ENCODE assay signal across 8 cellular contexts in the genomic region with DNA sequence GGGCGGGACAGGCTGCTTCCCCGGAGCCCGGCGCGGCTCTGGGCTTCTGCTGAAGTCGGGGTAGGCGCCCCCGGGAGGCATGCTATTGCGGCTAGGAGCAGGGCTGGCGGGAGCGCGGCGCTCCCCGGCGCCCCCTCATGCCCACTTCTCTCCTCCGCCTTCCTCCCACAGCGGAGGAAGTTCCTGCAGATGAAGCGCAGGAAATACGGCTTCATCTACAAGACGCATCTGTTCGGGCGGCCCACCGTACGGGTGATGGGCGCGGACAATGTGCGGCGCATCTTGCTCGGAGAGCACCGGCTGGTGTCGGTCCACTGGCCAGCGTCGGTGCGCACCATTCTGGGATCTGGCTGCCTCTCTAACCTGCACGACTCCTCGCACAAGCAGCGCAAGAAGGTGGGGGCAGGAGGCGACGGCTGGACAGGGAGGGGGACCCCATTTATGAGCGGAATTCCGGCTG. TPM values are rescaled to one million over a fixed set of nuclear protein-coding genes. Genes with fewer than 3 reads are reported as not detected.
DNase-seq lines count a peak whose midpoint lies in the region; ATAC-seq and TF ChIP-seq lines count a peak whose summit lies in the region.

No MANE protein-coding gene starts in this region.

- no peak for TF ChIP-seq RAD21 in IMR-90 (IDR thresholded peaks at IDR 0.05; ENCODE audit: low read length)

- 0 out of 2 replicates have a peak, but pooled peaks have one; percentile 12 for TF ChIP-seq CTCF in IMR-90 (conservative IDR thresholded peaks at IDR 0.05; ENCODE audit: low read depth, low read length)
- TF ChIP-seq CTCF in transverse colon (IDR thresholded peaks at IDR 0.05) = no peak
- TF ChIP-seq CTCF in adrenal gland (IDR thresholded peaks at IDR 0.05) = no peak

- peak overlapping the region; percentile 10; the same call in 1 of the 2 replicates for H3K4me2 ChIP-seq in IMR-90 (ENCODE audit: low read depth, low read length)

- H3K4ac ChIP-seq in IMR-90 (ENCODE audit: low read depth, low read length) = no peak overlapping the region

- no peak overlapping the region for H3K18ac ChIP-seq in IMR-90 (ENCODE audit: low read depth, low read length)

- no TSS peak for BruUV-seq in IMR-90 (replicated peaks; lab: Mats Ljungman, UMichigan)

- H2BK120ac ChIP-seq in IMR-90 (ENCODE audit: low read depth, low read length) = no peak overlapping the region

- no peak overlapping the region for H3K56ac ChIP-seq in IMR-90 (ENCODE audit: extremely low read depth, insufficient read depth, low read length)

- H2AK5ac ChIP-seq in IMR-90 (ENCODE audit: low read depth, low read length) = no peak overlapping the region

- H4K5ac ChIP-seq in IMR-90 (ENCODE audit: low read depth, low read length) = no peak overlapping the region

- TF ChIP-seq POLR2A in IMR-90 (IDR thresholded peaks at IDR 0.05; ENCODE audit: low read depth, low read length) = no peak
- no peak for TF ChIP-seq POLR2A in transverse colon (IDR thresholded peaks at IDR 0.05)
- TF ChIP-seq POLR2A in adrenal gland (IDR thresholded peaks at IDR 0.05) = no peak

- H3K9me3 Mint-ChIP-seq in activated T-helper 2 cell treated with anti-CD3 and anti-CD28 coated beads, Interferon-gamma antibody, Interleukin-2, Interleukin-4, amounts not matched to agents 10 μg/mL and 5 μg/mL and 100 μg/mL, durations not matched to agents 14 hours and 24 hours and 36 hours = no peaks in the 10 kb centered on the region

- no peaks in the 10 kb centered on the region for H3K9me1 ChIP-seq in IMR-90 (ENCODE audit: insufficient read depth, low read length)

- H2AFZ ChIP-seq in IMR-90 (replicated peaks; ENCODE audit: low read length, poor library complexity) = peak overlapping the region; percentile 67

- H3K4me1 Mint-ChIP-seq in activated T-helper 2 cell treated with anti-CD3 and anti-CD28 coated beads, Interferon-gamma antibody, Interleukin-2, Interleukin-4, amounts not matched to agents 10 μg/mL and 5 μg/mL and 100 μg/mL, durations not matched to agents 14 hours and 24 hours and 36 hours (ENCODE audit: low read depth) = peaks cover 19% of the 10 kb centered on the region

- CTCF ChIA-PET in IMR-90 (lab: Yijun Ruan, JAX) = no interaction called here

- peaks cover 70% of the 10 kb centered on the region for H3K27me3 Mint-ChIP-seq in activated T-helper 2 cell treated with anti-CD3 and anti-CD28 coated beads, Interferon-gamma antibody, Interleukin-2, Interleukin-4, amounts not matched to agents 10 μg/mL and 5 μg/mL and 100 μg/mL, durations not matched to agents 14 hours and 24 hours and 36 hours (ENCODE audit: low read depth)

- peak; percentile 42 for ATAC-seq in IMR-90 (ENCODE audit: low read depth)
- ATAC-seq in activated CD4-positive, CD25-positive, alpha-beta regulatory T cell treated with anti-CD3 and anti-CD28 coated beads, Interleukin-2, amount 50 U/mL, for 24 hours = no peak

- POLR2A ChIA-PET in IMR-90 (lab: Charles Lee; ENCODE audit: unreplicated experiment) = no interaction called here

- no peak overlapping the region for H3K4me3 ChIP-seq in IMR-90 (ENCODE audit: insufficient read depth, low read depth, low read length)
- peak overlapping the region; percentile 18 for H3K4me3 ChIP-seq in mesodermal cell (ENCODE audit: extremely low read depth, insufficient read depth, low read length, poor library complexity, severe bottlenecking)
- H3K4me3 ChIP-seq in transverse colon = peak overlapping the region in 2 of 4 donors; percentile 22 to 38
- peak overlapping the region in 1 of 4 donors; percentile 33 for H3K4me3 ChIP-seq in adrenal gland

- no peak overlapping the region for H3K9ac ChIP-seq in IMR-90 (ENCODE audit: low read depth, low read length)

- H4K20me1 ChIP-seq in IMR-90 (ENCODE audit: insufficient read depth, low read length) = peaks cover 14% of the 10 kb centered on the region; the same call in 1 of the 2 replicates

- no peak overlapping the region for H3K14ac ChIP-seq in IMR-90 (replicated peaks; ENCODE audit: low read depth, low read length)

- H2BK15ac ChIP-seq in IMR-90 (ENCODE audit: low read depth, low read length) = no peak overlapping the region

- H3K4me3 Mint-ChIP-seq in activated T-helper 2 cell treated with anti-CD3 and anti-CD28 coated beads, Interferon-gamma antibody, Interleukin-2, Interleukin-4, amounts not matched to agents 10 μg/mL and 5 μg/mL and 100 μg/mL, durations not matched to agents 14 hours and 24 hours and 36 hours (ENCODE audit: low read depth) = peak overlapping the region; percentile 75

- no peak overlapping the region for H2BK5ac ChIP-seq in IMR-90 (ENCODE audit: low read depth, low read length, poor library complexity, severe bottlenecking)

- H3K36me3 ChIP-seq in IMR-90 (ENCODE audit: control insufficient read depth, insufficient read depth, low read length) (no peaks in the 10 kb centered on the region), mesodermal cell (ENCODE audit: control insufficient read depth, insufficient read depth, low read length) (no peaks in the 10 kb centered on the region), transverse colon (no peaks in the 10 kb centered on the region), adrenal gland (replicated peaks in 1 of 2) (no peaks in the 10 kb centered on the region)

- no peaks in the 10 kb centered on the region for H3K79me1 ChIP-seq in IMR-90 (ENCODE audit: low read depth in 1 of 2, low read length in 2 of 2)

- no peaks in the 10 kb centered on the region for H3K36me3 Mint-ChIP-seq in activated T-helper 2 cell treated with anti-CD3 and anti-CD28 coated beads, Interferon-gamma antibody, Interleukin-2, Interleukin-4, amounts not matched to agents 10 μg/mL and 5 μg/mL and 100 μg/mL, durations not matched to agents 14 hours and 24 hours and 36 hours (ENCODE audit: low read depth)

- H3K4me1 ChIP-seq in IMR-90 (ENCODE audit: control insufficient read depth, insufficient read depth, low read length) (peaks cover 6% of the 10 kb centered on the region; the same call in 1 of the 2 replicates), mesodermal cell (ENCODE audit: control insufficient read depth, insufficient read depth, low read length, poor library complexity, severe bottlenecking) (peaks cover 6% of the 10 kb centered on the region), transverse colon (peaks cover 17 to 39% (median 30%) of the 10 kb centered on the region in 4 donors), adrenal gland (replicated peaks in 1 of 2) (peaks cover 17 to 43% of the 10 kb centered on the region in 2 donors)

- H3K27ac Mint-ChIP-seq in activated T-helper 2 cell treated with anti-CD3 and anti-CD28 coated beads, Interferon-gamma antibody, Interleukin-2, Interleukin-4, amounts not matched to agents 10 μg/mL and 5 μg/mL and 100 μg/mL, durations not matched to agents 14 hours and 24 hours and 36 hours = no peak overlapping the region

- H3K27ac ChIP-seq in IMR-90 (ENCODE audit: insufficient read depth, low read length) = no peak overlapping the region
- H3K27ac ChIP-seq in mesodermal cell (ENCODE audit: low read depth, low read length, severe bottlenecking) = no peak overlapping the region
- H3K27ac ChIP-seq in caudate nucleus (ENCODE audit: low read depth, low read length) = no peak overlapping the region
- H3K27ac ChIP-seq in transverse colon = no peak overlapping the region
- no peak overlapping the region for H3K27ac ChIP-seq in adrenal gland

- H3K9me3 ChIP-seq in IMR-90 (ENCODE audit: control insufficient read depth, insufficient read depth, low read length) (no peaks in the 10 kb centered on the region), mesodermal cell (ENCODE audit: control insufficient read depth, low read length) (no peaks in the 10 kb centered on the region), transverse colon (no peaks in the 10 kb centered on the region), adrenal gland (replicated peaks in 1 of 3) (no peaks in the 10 kb centered on the region)

- 1% methylated on average over 14 of the region's 41 CpGs; no CpG with 5 or more reads in 1 of the 2 experiments for WGBS in IMR-90 (ENCODE audit: extremely low coverage in 2 of 2, insufficient read length in 1 of 2), 2 experiments
- 1% methylated on average over 32 of the region's 41 CpGs for WGBS in mesodermal cell (ENCODE audit: insufficient coverage in 2 of 2), 2 experiments
- 2% methylated on average over 39 of the region's 41 CpGs; no CpG with 5 or more reads in 1 of the 2 donors for WGBS in transverse colon (ENCODE audit: low coverage in 1 of 2), 2 donors
- 0 to 2% (median 1%) methylated on average over 3 to 41 of the region's 41 CpGs for WGBS in adrenal gland, 4 donors

- H2BK20ac ChIP-seq in IMR-90 (ENCODE audit: low read depth, low read length) = no peak overlapping the region

- H4K91ac ChIP-seq in IMR-90 (ENCODE audit: insufficient read depth, low read depth, low read length) = no peak overlapping the region

- H3K27me3 ChIP-seq in IMR-90 (ENCODE audit: control insufficient read depth, insufficient read depth, low read length) = peaks cover 81% of the 10 kb centered on the region
- peaks cover 100% of the 10 kb centered on the region for H3K27me3 ChIP-seq in transverse colon
- peaks cover 36% of the 10 kb centered on the region for H3K27me3 ChIP-seq in adrenal gland

- in situ Hi-C loops in IMR-90 (cut with MboI; ENCODE audit: low sequenced_read_pairs) = no loop called here
- in situ Hi-C loops in transverse colon (cut with MboI; ENCODE audit: low pct_ligation_motif_present in 1 of 4, low pct_unique_long_range_greater_than_20kb in 1 of 4, low sequenced_read_pairs in 3 of 4) = no loop called here

- no peak overlapping the region for H4K8ac ChIP-seq in IMR-90 (ENCODE audit: low read depth in 2 of 2, low read length in 2 of 2)

- H3K23ac ChIP-seq in IMR-90 (ENCODE audit: low read depth, low read length) = no peak overlapping the region; the same call in 1 of the 2 replicates

- TF ChIP-seq EP300 in transverse colon (IDR thresholded peaks at IDR 0.05; ENCODE audit: low read depth) = no peak

- H2AK9ac ChIP-seq in IMR-90 (replicated peaks; ENCODE audit: low read depth, low read length, poor library complexity) = no peak overlapping the region

- intact Hi-C loops in IMR-90 (cut with micrococcal nuclease) = loop anchor here (5.0 kb wide), 1 partner anchor 67 kb away; no protein-coding TSS in a partner anchor
- intact Hi-C loops in activated T-helper 2 cell treated with anti-CD3 and anti-CD28 coated beads, Interferon-gamma antibody, Interleukin-2, Interleukin-4, amounts not matched to agents 10 μg/mL and 5 μg/mL and 100 μg/mL, durations not matched to agents 14 hours and 24 hours and 36 hours (cut with micrococcal nuclease) = no loop called here
- intact Hi-C loops in transverse colon (cut with DNase I; ENCODE audit: low total_unique reads) = no loop called here
- intact Hi-C loops in adrenal gland (cut with DNase I) = no loop called here

- DNase-seq in CMK (ENCODE audit: low read depth) = peak; percentile 67
- no peak for DNase-seq in IMR-90
- DNase-seq in activated T-helper 2 cell treated with anti-CD3 and anti-CD28 coated beads, Interferon-gamma antibody, Interleukin-2, Interleukin-4, amounts not matched to agents 10 μg/mL and 5 μg/mL and 100 μg/mL, durations not matched to agents 14 hours and 24 hours and 36 hours (ENCODE audit: low spot score) = no peak
- no peak for DNase-seq in caudate nucleus (lab: John Stamatoyannopoulos, UW)
- no peak for DNase-seq in transverse colon
- no peak for DNase-seq in adrenal gland

- dilution Hi-C loops in IMR-90 (cut with HindIII; ENCODE audit: low sequenced_read_pairs, unreplicated experiment) = no loop called here

RNA-seq across cellular contexts. Expression of gene CYP26A1, which starts 0.5 kb away (rescaled TPM):
- total RNA-seq in IMR-90 (2012; rRNA removed) = not detected in 2 replicates
- 0.15 TPM in 1 of 2 replicates, not detected in the other for polyA plus RNA-seq in IMR-90 (2012; rRNA removed)
- polyA plus RNA-seq in IMR-90 (2012; cell fraction: cytosol; rRNA removed) = 0.06 and 0.07 TPM in 2 replicates
- 0.37 and 0.38 TPM in 2 replicates for polyA plus RNA-seq in IMR-90 (2012; cell fraction: nucleus; rRNA removed; ENCODE audit: low replicate concordance)
- total RNA-seq in activated T-helper 2 cell treated with anti-CD3 and anti-CD28 coated beads, Interferon-gamma antibody, Interleukin-2, Interleukin-4, amounts not matched to agents 10 μg/mL and 5 μg/mL and 100 μg/mL, durations not matched to agents 14 hours and 24 hours and 36 hours = not detected in 2 replicates
- 3.7 TPM for polyA plus RNA-seq in mesodermal cell (2013, experiment 1 of 2)
- 6.7 TPM for polyA plus RNA-seq in mesodermal cell (2013, experiment 2 of 2)
- not detected for total RNA-seq in transverse colon
- total RNA-seq in adrenal gland = 1 to 10 TPM in 1 of 8 donors, under 1 TPM in 3, not detected in 4; 0.29 to 4.2 (median 0.42) TPM
- under 1 TPM; 0.10 to 0.62 (median 0.56) TPM for polyA plus RNA-seq in adrenal gland

RNA-seq across cellular contexts. Expression of gene CYP26C1, which starts 13.6 kb away (rescaled TPM):
- under 0.01 TPM in 1 of 2 replicates, not detected in the other for total RNA-seq in IMR-90 (2012; rRNA removed)
- 0.01 and 0.02 TPM in 2 replicates for polyA plus RNA-seq in IMR-90 (2012; rRNA removed)
- polyA plus RNA-seq in IMR-90 (2012; cell fraction: cytosol; rRNA removed) = 0.06 and 0.11 TPM in 2 replicates
- polyA plus RNA-seq in IMR-90 (2012; cell fraction: nucleus; rRNA removed; ENCODE audit: low replicate concordance) = 0.13 and 0.20 TPM in 2 replicates
- total RNA-seq in activated T-helper 2 cell treated with anti-CD3 and anti-CD28 coated beads, Interferon-gamma antibody, Interleukin-2, Interleukin-4, amounts not matched to agents 10 μg/mL and 5 μg/mL and 100 μg/mL, durations not matched to agents 14 hours and 24 hours and 36 hours = 0.05 TPM in 1 of 2 replicates, not detected in the other
- polyA plus RNA-seq in mesodermal cell (2013, experiment 1 of 2) = 0.88 TPM
- 0.40 TPM for polyA plus RNA-seq in mesodermal cell (2013, experiment 2 of 2)
- not detected for total RNA-seq in transverse colon
- total RNA-seq in adrenal gland = 1 to 10 TPM in 1 of 8 donors, under 1 TPM in 6, not detected in 1; 0.12 to 5.8 (median 0.25) TPM
- polyA plus RNA-seq in adrenal gland = under 1 TPM; 0.10 to 0.48 (median 0.31) TPM
